In the genomic region with DNA sequence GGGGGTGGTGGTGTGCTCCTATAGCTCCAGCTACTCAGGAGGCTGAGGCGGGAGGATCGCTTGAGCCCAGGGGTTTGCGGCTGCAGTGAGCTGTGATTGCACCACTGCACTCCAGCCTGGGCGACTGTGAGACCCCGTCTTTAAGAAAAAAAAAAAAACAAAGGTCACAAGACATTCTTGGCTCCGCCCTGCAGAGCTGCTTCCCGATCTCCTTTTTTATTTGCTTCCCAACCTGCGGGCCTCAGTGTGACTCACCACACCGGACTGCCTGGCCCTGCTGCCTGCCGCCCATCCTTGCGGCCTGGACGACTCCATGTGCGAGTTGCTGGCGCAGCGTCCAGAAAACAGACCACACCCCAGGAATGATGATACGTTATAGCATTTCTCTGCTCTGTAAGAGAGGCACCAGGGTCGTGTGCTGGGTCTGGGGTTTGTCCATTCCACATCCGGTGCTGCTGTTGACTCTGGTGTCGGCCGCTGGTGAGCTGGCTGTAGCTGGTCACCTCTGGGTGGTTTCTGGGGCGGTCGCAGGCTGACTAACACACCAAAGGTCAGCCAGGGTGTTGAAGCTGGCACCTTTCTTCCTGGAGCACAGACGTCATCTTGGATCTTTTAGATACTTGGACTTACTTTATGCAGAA, we compare ENCODE assay signal across 1 cellular context.
A peak's percentile ranks its signal among the peaks of the same experiment; 100 is the strongest.
TF ChIP-seq lines count a peak whose summit lies in the region.

No MANE protein-coding gene starts in this region.

TF ChIP-seq in HepG2, 621 proteins besides CTCF, POLR2A, EP300 and RAD21 (continued from another document and continues in another):
- TF ChIP-seq MAZ (IDR thresholded peaks at IDR 0.05; ENCODE audit: borderline replicate concordance, low read depth, low read length) (no peak), MAZ (CRISPR knock-in tag; IDR thresholded peaks at IDR 0.05; ENCODE audit: low read depth) (no peak), SRY (CRISPR knock-in tag; IDR thresholded peaks at IDR 0.05) (peak; percentile 55; the same call in 1 of the 2 replicates), TBX3 (IDR thresholded peaks at IDR 0.05; ENCODE audit: borderline replicate concordance) (peak; percentile 98), AHR (CRISPR knock-in tag; IDR thresholded peaks at IDR 0.05) (no peak), MXI1 (IDR thresholded peaks at IDR 0.05; ENCODE audit: borderline replicate concordance, low read depth, low read length) (peak; percentile 85; the same call in 1 of the 3 replicates), ZNF740 (CRISPR knock-in tag; IDR thresholded peaks at IDR 0.05) (no peak), ZNF674 (CRISPR knock-in tag; IDR thresholded peaks at IDR 0.05; ENCODE audit: low read depth) (no peak), HES4 (CRISPR knock-in tag; IDR thresholded peaks at IDR 0.05; ENCODE audit: borderline replicate concordance) (no peak), ZFP37 (CRISPR knock-in tag; IDR thresholded peaks at IDR 0.05; ENCODE audit: borderline replicate concordance) (0 out of 2 replicates have a peak, but pooled peaks have one; percentile 42), ZNF446 (CRISPR knock-in tag; IDR thresholded peaks at IDR 0.05) (no peak), SOX6 (IDR thresholded peaks at IDR 0.05) (no peak), SOX6 (CRISPR knock-in tag; IDR thresholded peaks at IDR 0.05) (peak; percentile 81), ZNF232 (CRISPR knock-in tag; IDR thresholded peaks at IDR 0.05; ENCODE audit: borderline replicate concordance) (peak; percentile 75; the same call in 1 of the 2 replicates), POGZ (CRISPR knock-in tag; IDR thresholded peaks at IDR 0.05) (peak; percentile 83), GTF2F1 (IDR thresholded peaks at IDR 0.05; ENCODE audit: low read length) (no peak), ZBTB8A (CRISPR knock-in tag; IDR thresholded peaks at IDR 0.05; ENCODE audit: borderline replicate concordance, low read depth) (no peak), GATAD1 (CRISPR knock-in tag; IDR thresholded peaks at IDR 0.05) (peak; percentile 48; the same call in 1 of the 2 replicates), ZFP82 (CRISPR knock-in tag; IDR thresholded peaks at IDR 0.05; ENCODE audit: borderline replicate concordance) (no peak), ZFP1 (CRISPR knock-in tag; IDR thresholded peaks at IDR 0.05) (no peak), XBP1 (CRISPR knock-in tag; IDR thresholded peaks at IDR 0.05) (0 out of 2 replicates have a peak, but pooled peaks have one; percentile 36), ZNF678 (CRISPR knock-in tag; IDR thresholded peaks at IDR 0.05) (no peak), ARNTL (CRISPR knock-in tag; IDR thresholded peaks at IDR 0.05) (peak; percentile 75), ZMYM3 (CRISPR knock-in tag; IDR thresholded peaks at IDR 0.05) (peak; percentile 79), ZNF547 (CRISPR knock-in tag; IDR thresholded peaks at IDR 0.05) (no peak), ZNF510 (CRISPR knock-in tag; IDR thresholded peaks at IDR 0.05; ENCODE audit: low read depth) (no peak), ZNF124 (CRISPR knock-in tag; IDR thresholded peaks at IDR 0.05) (no peak), HNRNPK (IDR thresholded peaks at IDR 0.05; ENCODE audit: low read depth, low read length, poor library complexity, severe bottlenecking) (no peak), ZNF562 (CRISPR knock-in tag; IDR thresholded peaks at IDR 0.05; ENCODE audit: borderline replicate concordance) (no peak), FOSL2 (CRISPR knock-in tag; IDR thresholded peaks at IDR 0.05) (peak; percentile 95), ZNF350 (CRISPR knock-in tag; IDR thresholded peaks at IDR 0.05; ENCODE audit: borderline replicate concordance, low read depth) (peak; percentile 80), KLF11 (CRISPR knock-in tag; IDR thresholded peaks at IDR 0.05) (no peak), ZNF644 (CRISPR knock-in tag; IDR thresholded peaks at IDR 0.05; ENCODE audit: low read depth) (peak; percentile 70), PHF20 (CRISPR knock-in tag; IDR thresholded peaks at IDR 0.05) (no peak), BRD4 (CRISPR knock-in tag; IDR thresholded peaks at IDR 0.05) (no peak), HIVEP1 (CRISPR knock-in tag; IDR thresholded peaks at IDR 0.05) (peak; percentile 76; the same call in 1 of the 2 replicates), SMYD3 (CRISPR knock-in tag; IDR thresholded peaks at IDR 0.05) (peak; percentile 49; the same call in 1 of the 2 replicates), NCOA1 (CRISPR knock-in tag; IDR thresholded peaks at IDR 0.05) (no peak), MIER2 (CRISPR knock-in tag; IDR thresholded peaks at IDR 0.05) (no peak), FOXP4 (CRISPR knock-in tag; IDR thresholded peaks at IDR 0.05) (peak; percentile 88), TRIM24 (CRISPR knock-in tag; IDR thresholded peaks at IDR 0.05) (no peak)
- TF ChIP-seq, protein P1, sequence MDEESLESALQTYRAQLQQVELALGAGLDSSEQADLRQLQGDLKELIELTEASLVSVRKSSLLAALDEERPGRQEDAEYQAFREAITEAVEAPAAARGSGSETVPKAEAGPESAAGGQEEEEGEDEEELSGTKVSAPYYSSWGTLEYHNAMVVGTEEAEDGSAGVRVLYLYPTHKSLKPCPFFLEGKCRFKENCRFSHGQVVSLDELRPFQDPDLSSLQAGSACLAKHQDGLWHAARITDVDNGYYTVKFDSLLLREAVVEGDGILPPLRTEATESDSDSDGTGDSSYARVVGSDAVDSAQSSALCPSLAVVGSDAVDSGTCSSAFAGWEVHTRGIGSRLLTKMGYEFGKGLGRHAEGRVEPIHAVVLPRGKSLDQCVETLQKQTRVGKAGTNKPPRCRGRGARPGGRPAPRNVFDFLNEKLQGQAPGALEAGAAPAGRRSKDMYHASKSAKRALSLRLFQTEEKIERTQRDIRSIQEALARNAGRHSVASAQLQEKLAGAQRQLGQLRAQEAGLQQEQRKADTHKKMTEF (CRISPR knock-in tag; IDR thresholded peaks at IDR 0.05), result peak; percentile 80
- TF ChIP-seq, protein P2, sequence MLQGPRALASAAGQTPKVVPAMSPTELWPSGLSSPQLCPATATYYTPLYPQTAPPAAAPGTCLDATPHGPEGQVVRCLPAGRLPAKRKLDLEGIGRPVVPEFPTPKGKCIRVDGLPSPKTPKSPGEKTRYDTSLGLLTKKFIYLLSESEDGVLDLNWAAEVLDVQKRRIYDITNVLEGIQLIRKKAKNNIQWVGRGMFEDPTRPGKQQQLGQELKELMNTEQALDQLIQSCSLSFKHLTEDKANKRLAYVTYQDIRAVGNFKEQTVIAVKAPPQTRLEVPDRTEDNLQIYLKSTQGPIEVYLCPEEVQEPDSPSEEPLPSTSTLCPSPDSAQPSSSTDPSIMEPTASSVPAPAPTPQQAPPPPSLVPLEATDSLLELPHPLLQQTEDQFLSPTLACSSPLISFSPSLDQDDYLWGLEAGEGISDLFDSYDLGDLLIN (CRISPR knock-in tag; IDR thresholded peaks at IDR 0.05; ENCODE audit: borderline replicate concordance), result no peak
- TF ChIP-seq, protein P3, sequence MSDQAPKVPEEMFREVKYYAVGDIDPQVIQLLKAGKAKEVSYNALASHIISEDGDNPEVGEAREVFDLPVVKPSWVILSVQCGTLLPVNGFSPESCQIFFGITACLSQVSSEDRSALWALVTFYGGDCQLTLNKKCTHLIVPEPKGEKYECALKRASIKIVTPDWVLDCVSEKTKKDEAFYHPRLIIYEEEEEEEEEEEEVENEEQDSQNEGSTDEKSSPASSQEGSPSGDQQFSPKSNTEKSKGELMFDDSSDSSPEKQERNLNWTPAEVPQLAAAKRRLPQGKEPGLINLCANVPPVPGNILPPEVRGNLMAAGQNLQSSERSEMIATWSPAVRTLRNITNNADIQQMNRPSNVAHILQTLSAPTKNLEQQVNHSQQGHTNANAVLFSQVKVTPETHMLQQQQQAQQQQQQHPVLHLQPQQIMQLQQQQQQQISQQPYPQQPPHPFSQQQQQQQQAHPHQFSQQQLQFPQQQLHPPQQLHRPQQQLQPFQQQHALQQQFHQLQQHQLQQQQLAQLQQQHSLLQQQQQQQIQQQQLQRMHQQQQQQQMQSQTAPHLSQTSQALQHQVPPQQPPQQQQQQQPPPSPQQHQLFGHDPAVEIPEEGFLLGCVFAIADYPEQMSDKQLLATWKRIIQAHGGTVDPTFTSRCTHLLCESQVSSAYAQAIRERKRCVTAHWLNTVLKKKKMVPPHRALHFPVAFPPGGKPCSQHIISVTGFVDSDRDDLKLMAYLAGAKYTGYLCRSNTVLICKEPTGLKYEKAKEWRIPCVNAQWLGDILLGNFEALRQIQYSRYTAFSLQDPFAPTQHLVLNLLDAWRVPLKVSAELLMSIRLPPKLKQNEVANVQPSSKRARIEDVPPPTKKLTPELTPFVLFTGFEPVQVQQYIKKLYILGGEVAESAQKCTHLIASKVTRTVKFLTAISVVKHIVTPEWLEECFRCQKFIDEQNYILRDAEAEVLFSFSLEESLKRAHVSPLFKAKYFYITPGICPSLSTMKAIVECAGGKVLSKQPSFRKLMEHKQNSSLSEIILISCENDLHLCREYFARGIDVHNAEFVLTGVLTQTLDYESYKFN (CRISPR knock-in tag; conservative IDR thresholded peaks at IDR 0.05), result peak; percentile 82
- TF ChIP-seq, protein P4, sequence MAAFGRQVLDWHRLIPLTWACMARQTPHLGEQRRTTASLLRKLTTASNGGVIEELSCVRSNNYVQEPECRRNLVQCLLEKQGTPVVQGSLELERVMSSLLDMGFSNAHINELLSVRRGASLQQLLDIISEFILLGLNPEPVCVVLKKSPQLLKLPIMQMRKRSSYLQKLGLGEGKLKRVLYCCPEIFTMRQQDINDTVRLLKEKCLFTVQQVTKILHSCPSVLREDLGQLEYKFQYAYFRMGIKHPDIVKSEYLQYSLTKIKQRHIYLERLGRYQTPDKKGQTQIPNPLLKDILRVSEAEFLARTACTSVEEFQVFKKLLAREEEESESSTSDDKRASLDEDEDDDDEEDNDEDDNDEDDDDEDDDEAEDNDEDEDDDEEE (CRISPR knock-in tag; IDR thresholded peaks at IDR 0.05), result no peak; the same call in 1 of the 2 replicates
- TF ChIP-seq, protein P5, sequence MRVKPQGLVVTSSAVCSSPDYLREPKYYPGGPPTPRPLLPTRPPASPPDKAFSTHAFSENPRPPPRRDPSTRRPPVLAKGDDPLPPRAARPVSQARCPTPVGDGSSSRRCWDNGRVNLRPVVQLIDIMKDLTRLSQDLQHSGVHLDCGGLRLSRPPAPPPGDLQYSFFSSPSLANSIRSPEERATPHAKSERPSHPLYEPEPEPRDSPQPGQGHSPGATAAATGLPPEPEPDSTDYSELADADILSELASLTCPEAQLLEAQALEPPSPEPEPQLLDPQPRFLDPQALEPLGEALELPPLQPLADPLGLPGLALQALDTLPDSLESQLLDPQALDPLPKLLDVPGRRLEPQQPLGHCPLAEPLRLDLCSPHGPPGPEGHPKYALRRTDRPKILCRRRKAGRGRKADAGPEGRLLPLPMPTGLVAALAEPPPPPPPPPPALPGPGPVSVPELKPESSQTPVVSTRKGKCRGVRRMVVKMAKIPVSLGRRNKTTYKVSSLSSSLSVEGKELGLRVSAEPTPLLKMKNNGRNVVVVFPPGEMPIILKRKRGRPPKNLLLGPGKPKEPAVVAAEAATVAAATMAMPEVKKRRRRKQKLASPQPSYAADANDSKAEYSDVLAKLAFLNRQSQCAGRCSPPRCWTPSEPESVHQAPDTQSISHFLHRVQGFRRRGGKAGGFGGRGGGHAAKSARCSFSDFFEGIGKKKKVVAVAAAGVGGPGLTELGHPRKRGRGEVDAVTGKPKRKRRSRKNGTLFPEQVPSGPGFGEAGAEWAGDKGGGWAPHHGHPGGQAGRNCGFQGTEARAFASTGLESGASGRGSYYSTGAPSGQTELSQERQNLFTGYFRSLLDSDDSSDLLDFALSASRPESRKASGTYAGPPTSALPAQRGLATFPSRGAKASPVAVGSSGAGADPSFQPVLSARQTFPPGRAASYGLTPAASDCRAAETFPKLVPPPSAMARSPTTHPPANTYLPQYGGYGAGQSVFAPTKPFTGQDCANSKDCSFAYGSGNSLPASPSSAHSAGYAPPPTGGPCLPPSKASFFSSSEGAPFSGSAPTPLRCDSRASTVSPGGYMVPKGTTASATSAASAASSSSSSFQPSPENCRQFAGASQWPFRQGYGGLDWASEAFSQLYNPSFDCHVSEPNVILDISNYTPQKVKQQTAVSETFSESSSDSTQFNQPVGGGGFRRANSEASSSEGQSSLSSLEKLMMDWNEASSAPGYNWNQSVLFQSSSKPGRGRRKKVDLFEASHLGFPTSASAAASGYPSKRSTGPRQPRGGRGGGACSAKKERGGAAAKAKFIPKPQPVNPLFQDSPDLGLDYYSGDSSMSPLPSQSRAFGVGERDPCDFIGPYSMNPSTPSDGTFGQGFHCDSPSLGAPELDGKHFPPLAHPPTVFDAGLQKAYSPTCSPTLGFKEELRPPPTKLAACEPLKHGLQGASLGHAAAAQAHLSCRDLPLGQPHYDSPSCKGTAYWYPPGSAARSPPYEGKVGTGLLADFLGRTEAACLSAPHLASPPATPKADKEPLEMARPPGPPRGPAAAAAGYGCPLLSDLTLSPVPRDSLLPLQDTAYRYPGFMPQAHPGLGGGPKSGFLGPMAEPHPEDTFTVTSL (CRISPR knock-in tag; IDR thresholded peaks at IDR 0.05; ENCODE audit: borderline replicate concordance), result peak; percentile 88
- TF ChIP-seq, protein P6, sequence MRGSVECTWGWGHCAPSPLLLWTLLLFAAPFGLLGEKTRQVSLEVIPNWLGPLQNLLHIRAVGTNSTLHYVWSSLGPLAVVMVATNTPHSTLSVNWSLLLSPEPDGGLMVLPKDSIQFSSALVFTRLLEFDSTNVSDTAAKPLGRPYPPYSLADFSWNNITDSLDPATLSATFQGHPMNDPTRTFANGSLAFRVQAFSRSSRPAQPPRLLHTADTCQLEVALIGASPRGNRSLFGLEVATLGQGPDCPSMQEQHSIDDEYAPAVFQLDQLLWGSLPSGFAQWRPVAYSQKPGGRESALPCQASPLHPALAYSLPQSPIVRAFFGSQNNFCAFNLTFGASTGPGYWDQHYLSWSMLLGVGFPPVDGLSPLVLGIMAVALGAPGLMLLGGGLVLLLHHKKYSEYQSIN (CRISPR knock-in tag; IDR thresholded peaks at IDR 0.05; ENCODE audit: borderline replicate concordance), result no peak
